ENCODE assay signal across 3 cellular contexts in the genomic region with DNA sequence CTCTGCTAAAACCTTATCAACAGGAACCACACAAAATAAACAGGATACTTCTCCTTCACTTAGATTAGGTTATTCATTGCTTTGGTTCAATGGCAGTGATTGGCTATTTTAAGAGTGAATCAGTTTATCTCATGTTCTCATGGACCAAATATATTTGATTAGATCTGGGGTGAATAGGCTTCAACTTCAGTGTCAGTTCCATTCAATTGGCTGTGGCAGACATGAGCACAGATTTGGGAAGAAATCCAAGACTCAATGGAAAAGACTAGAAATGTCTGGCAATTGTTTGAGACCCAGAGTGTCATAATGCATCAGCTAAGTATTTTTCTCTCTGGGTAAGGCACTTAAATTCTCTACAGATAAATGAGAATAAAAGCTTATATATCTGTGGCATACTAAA.
TF ChIP-seq lines count a peak whose summit lies in the region.

No MANE protein-coding gene starts in this region.

TF ChIP-seq in SK-N-SH, 30 proteins besides CTCF, POLR2A, EP300 and RAD21:
- TF ChIP-seq, protein P1, sequence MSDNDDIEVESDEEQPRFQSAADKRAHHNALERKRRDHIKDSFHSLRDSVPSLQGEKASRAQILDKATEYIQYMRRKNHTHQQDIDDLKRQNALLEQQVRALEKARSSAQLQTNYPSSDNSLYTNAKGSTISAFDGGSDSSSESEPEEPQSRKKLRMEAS (IDR thresholded peaks at IDR 0.05; ENCODE audit: low read depth), result no peak
- TF ChIP-seq GATA2 (CRISPR knock-in tag; IDR thresholded peaks at IDR 0.05), result no peak
- TF ChIP-seq PBX3 (IDR thresholded peaks at IDR 0.05), result peak; percentile 52

TF ChIP-seq in SK-N-SH treated with all-trans-retinoic acid at 6 μM for 48 hours, 23 proteins besides CTCF, POLR2A, EP300 and RAD21 (continued from another document):
- TF ChIP-seq ZC3H10 (CRISPR knock-in tag; IDR thresholded peaks at IDR 0.05), result no peak
- no peak for TF ChIP-seq BACH2 (CRISPR knock-in tag; IDR thresholded peaks at IDR 0.05; ENCODE audit: borderline replicate concordance)
- no peak for TF ChIP-seq ZFP3 (CRISPR knock-in tag; IDR thresholded peaks at IDR 0.05)
- no peak for TF ChIP-seq OSR1 (CRISPR knock-in tag; IDR thresholded peaks at IDR 0.05)
- TF ChIP-seq ZNF565 (CRISPR knock-in tag; conservative IDR thresholded peaks at IDR 0.05; ENCODE audit: low read depth), result no peak
- TF ChIP-seq, protein P2, sequence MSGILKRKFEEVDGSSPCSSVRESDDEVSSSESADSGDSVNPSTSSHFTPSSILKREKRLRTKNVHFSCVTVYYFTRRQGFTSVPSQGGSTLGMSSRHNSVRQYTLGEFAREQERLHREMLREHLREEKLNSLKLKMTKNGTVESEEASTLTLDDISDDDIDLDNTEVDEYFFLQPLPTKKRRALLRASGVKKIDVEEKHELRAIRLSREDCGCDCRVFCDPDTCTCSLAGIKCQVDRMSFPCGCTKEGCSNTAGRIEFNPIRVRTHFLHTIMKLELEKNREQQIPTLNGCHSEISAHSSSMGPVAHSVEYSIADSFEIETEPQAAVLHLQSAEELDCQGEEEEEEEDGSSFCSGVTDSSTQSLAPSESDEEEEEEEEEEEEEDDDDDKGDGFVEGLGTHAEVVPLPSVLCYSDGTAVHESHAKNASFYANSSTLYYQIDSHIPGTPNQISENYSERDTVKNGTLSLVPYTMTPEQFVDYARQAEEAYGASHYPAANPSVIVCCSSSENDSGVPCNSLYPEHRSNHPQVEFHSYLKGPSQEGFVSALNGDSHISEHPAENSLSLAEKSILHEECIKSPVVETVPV (CRISPR knock-in tag; IDR thresholded peaks at IDR 0.05), result no peak
- no peak for TF ChIP-seq ISL1 (CRISPR knock-in tag; IDR thresholded peaks at IDR 0.05)
- no peak for TF ChIP-seq CREB5 (CRISPR knock-in tag; IDR thresholded peaks at IDR 0.05; ENCODE audit: low read depth)

TF ChIP-seq in endothelial cell of umbilical vein, 7 proteins besides CTCF, POLR2A, EP300 and RAD21:
- TF ChIP-seq FOS (IDR thresholded peaks at IDR 0.05; ENCODE audit: borderline replicate concordance, insufficient read depth, low read length) (no peak), JUN (IDR thresholded peaks at IDR 0.05; ENCODE audit: borderline replicate concordance, insufficient read depth, insufficient read length, low read depth) (no peak), EZH2 (IDR thresholded peaks at IDR 0.05; ENCODE audit: borderline replicate concordance, low read depth, low read length, severe bottlenecking) (no peak), POLR2AphosphoS5 (IDR thresholded peaks at IDR 0.05; ENCODE audit: insufficient read depth, low read depth, low read length) (no peak), GATA2 (IDR thresholded peaks at IDR 0.05; ENCODE audit: insufficient read depth, insufficient read length, low read depth, low read length) (no peak), MYC (IDR thresholded peaks at IDR 0.05; ENCODE audit: low read depth, low read length) (no peak)
- TF ChIP-seq, protein P1 (IDR thresholded peaks at IDR 0.05; ENCODE audit: insufficient read depth, insufficient read length), result no peak
TF ChIP-seq in endothelial cell of umbilical vein: peak in this region for 0.
